In the genomic region with DNA sequence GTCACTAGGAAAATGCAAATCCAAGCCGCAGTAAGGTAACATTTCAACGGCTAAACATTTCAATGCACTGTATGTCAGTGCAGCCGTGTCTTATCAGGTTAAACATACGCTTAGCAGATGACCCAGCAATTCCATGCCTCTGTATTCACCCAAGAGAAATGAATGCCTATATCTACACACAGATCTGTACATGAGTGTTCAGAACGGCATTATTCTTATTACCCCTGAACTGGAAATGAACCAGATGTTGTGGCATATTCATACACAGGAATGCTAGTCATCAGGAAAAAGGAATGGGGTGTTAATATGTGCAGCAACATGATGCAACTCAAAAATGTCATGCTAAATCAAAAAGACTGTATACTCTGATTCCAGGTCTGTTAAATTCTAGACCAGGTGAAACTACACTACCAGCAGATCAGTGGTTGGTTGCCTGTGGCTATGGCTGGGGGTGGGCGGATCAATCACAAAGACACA, we compare ENCODE assay signal across 1 cellular context.
A peak's percentile ranks its signal among the peaks of the same experiment; 100 is the strongest.
TF ChIP-seq lines count a peak whose summit lies in the region.

No MANE protein-coding gene starts in this region.

TF ChIP-seq in K562, 482 proteins besides CTCF, POLR2A, EP300 and RAD21 (continued from another document):
- TF ChIP-seq SPI1 (IDR thresholded peaks at IDR 0.05; ENCODE audit: borderline replicate concordance, low read depth, low read length) (no peak), TRIM24 (IDR thresholded peaks at IDR 0.05) (peak; percentile 70 to 74), ZFP1 (CRISPR knock-in tag; IDR thresholded peaks at IDR 0.05) (no peak), TRIM28 (IDR thresholded peaks at IDR 0.05) (no peak), ZFP36 (IDR thresholded peaks at IDR 0.05; ENCODE audit: low read depth, low read length, partially characterized antibody) (no peak), ZNF146 (CRISPR knock-in tag; IDR thresholded peaks at IDR 0.05; ENCODE audit: unreplicated experiment) (no peak)
